ENCODE assay signal across 9 cellular contexts in genomic region chrX:70479197-70479969, GRCh38. TPM values are rescaled to one million over a fixed set of nuclear protein-coding genes. Genes with fewer than 3 reads are reported as not detected.
DNase-seq lines count a peak whose midpoint lies in the region; ATAC-seq and TF ChIP-seq lines count a peak whose summit lies in the region.
"Had no signal": no experiment of that assay in that cellular context is flagged by ENCODE, and none has a peak within 500 bp of the region (broad histone marks: within the 10 kb centered on the region; RNA-seq: fewer than 3 reads in every experiment).

No MANE protein-coding gene starts in this region.

- H3K4me3 Mint-ChIP-seq in type B pancreatic cell = peak overlapping the region; percentile 10

- peak; percentile 2 for DNase-seq in NCI-H446 treated with DMSO at 0.1 percent for 48 hours (lab: John Stamatoyannopoulos, UW)
- no peak for DNase-seq in NCI-H446 (lab: John Stamatoyannopoulos, UW)
- peak; percentile 83 for DNase-seq in astrocyte of the spinal cord (ENCODE audit: low read depth, low spot score)
- DNase-seq in kidney glomerular epithelial cell (lab: John Stamatoyannopoulos, UW) = peak; percentile 59
- no peak for DNase-seq in type B pancreatic cell (ENCODE audit: extremely low spot score, unreplicated experiment)
- DNase-seq in SKM-1 treated with dmso at 0.1 percent for 144 hours (lab: John Stamatoyannopoulos, UW; ENCODE audit: unreplicated experiment) = no peak

- peak overlapping the region; percentile 63 for H3K27ac Mint-ChIP-seq in type B pancreatic cell
- H3K27ac Mint-ChIP-seq: activated naive CD4-positive, alpha-beta T cell treated with anti-CD3 and anti-CD28 coated beads, Interleukin-2, amount 50 U/mL, for 72 hours had no signal

- H3K36me3 Mint-ChIP-seq in type B pancreatic cell = peaks cover 13% of the 10 kb centered on the region
- H3K36me3 Mint-ChIP-seq: activated naive CD4-positive, alpha-beta T cell treated with anti-CD3 and anti-CD28 coated beads, Interleukin-2, amount 50 U/mL, for 72 hours had no signal

- H3K27me3 Mint-ChIP-seq in type B pancreatic cell = no peaks in the 10 kb centered on the region

- ATAC-seq in HG02852 (IDR thresholded peaks at IDR 0.05; ENCODE audit: unreplicated experiment) = no peak
- ATAC-seq in GM18867 (IDR thresholded peaks at IDR 0.05; ENCODE audit: unreplicated experiment) = no peak
- ATAC-seq: activated naive CD4-positive, alpha-beta T cell treated with anti-CD3 and anti-CD28 coated beads, Interleukin-2, amount 50 U/mL, for 72 hours had no signal

- H3K4me3 ChIP-seq in astrocyte of the spinal cord (ENCODE audit: low read depth, low read length) = no peak overlapping the region

- no peak for TF ChIP-seq CTCF in astrocyte of the spinal cord (IDR thresholded peaks at IDR 0.05; ENCODE audit: low read depth, low read length)
- no peak for TF ChIP-seq CTCF in type B pancreatic cell (conservative IDR thresholded peaks at IDR 0.05)

- H3K4me1 Mint-ChIP-seq in type B pancreatic cell (ENCODE audit: unreplicated experiment) = peaks cover 45% of the 10 kb centered on the region

- in situ Hi-C loops in astrocyte of the spinal cord (cut with HindIII; ENCODE audit: low sequenced_read_pairs) = no loop called here

- H3K9me3 Mint-ChIP-seq in type B pancreatic cell = no peaks in the 10 kb centered on the region
- H3K9me3 Mint-ChIP-seq: activated naive CD4-positive, alpha-beta T cell treated with anti-CD3 and anti-CD28 coated beads, Interleukin-2, amount 50 U/mL, for 72 hours had no signal

RNA-seq across cellular contexts. Expression of gene DLG3, which starts 34.7 kb away (rescaled TPM):
- 41.8 and 44.9 TPM in 2 replicates for total RNA-seq in type B pancreatic cell (ENCODE audit: low replicate concordance)

RNA-seq across cellular contexts. Expression of gene GDPD2, which starts 56.3 kb away (rescaled TPM):
- total RNA-seq in type B pancreatic cell (ENCODE audit: low replicate concordance) = 2.0 and 4.0 TPM in 2 replicates

Comparison
In these comparisons a context has a peak if more than half of its experiments do, and no peak if none do; other contexts are left out.
1. DNase-seq: peak in NCI-H446 treated with DMSO at 0.1 percent for 48 hours (single experiment), astrocyte of the spinal cord (single experiment) and kidney glomerular epithelial cell (single experiment); none in NCI-H446 (0 of 2), type B pancreatic cell (single experiment) and SKM-1 treated with dmso at 0.1 percent for 144 hours (single experiment).